In the genomic region with DNA sequence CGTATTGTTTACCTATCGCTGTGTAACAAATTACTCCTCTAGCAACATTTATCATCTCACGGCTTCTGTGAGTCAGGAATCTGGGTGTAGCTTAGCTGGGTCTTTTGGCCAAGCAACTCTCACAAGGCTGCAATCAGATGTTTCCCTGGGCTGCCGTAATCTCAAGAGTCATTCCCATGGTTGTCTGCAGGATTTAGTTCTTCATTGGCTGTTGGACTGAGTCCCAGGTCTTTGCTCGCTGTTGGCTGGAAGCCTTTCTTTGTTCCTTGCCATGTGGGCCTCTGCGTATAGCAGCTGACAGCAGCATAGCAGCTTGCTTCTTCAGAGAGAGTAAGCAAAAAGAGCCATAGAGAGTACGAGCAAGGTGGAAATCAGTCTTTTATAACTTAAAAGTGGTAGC, we compare ENCODE assay signal across 8 cellular contexts. TPM values are rescaled to one million over a fixed set of nuclear protein-coding genes. Genes with fewer than 3 reads are reported as not detected.
DNase-seq lines count a peak whose midpoint lies in the region; ATAC-seq and TF ChIP-seq lines count a peak whose summit lies in the region.

No MANE protein-coding gene starts in this region.

- peaks cover 22 to 65% (median 43%) of the 10 kb centered on the region in 5 donors for H3K36me3 Mint-ChIP-seq in naive thymus-derived CD4-positive, alpha-beta T cell

- peak overlapping the region; percentile 1; the same call in 1 of the 2 replicates for H3K27ac ChIP-seq in SK-N-MC
- H3K27ac ChIP-seq in naive thymus-derived CD4-positive, alpha-beta T cell (ENCODE audit: low read depth, low read length): no peak overlapping the region

- H3K4me1 Mint-ChIP-seq in naive thymus-derived CD4-positive, alpha-beta T cell: peaks cover 18 to 49% (median 31%) of the 10 kb centered on the region in 7 donors

- no peak for ATAC-seq in GM21515 (IDR thresholded peaks at IDR 0.05; ENCODE audit: unreplicated experiment)
- ATAC-seq in naive thymus-derived CD4-positive, alpha-beta T cell: no peak

- H3K27me3 ChIP-seq in naive thymus-derived CD4-positive, alpha-beta T cell (ENCODE audit: control insufficient read depth in 2 of 2, insufficient read depth in 2 of 2, low read length in 2 of 2): no peaks in the 10 kb centered on the region

- no peak overlapping the region for H3K9ac ChIP-seq in SK-N-MC (ENCODE audit: insufficient read length)

- H3K4me3 ChIP-seq in SK-N-MC: no peak overlapping the region
- no peak overlapping the region for H3K4me3 ChIP-seq in fibroblast of the aortic adventitia (ENCODE audit: low read depth, low read length)
- H3K4me3 ChIP-seq in naive thymus-derived CD4-positive, alpha-beta T cell (ENCODE audit: low read length): no peak overlapping the region

- CTCF ChIA-PET in naive thymus-derived CD4-positive, alpha-beta T cell (lab: Charles Lee): no interaction called here

- H3K9me3 ChIP-seq in SK-N-MC (ENCODE audit: low read depth, low read length): no peaks in the 10 kb centered on the region
- no peaks in the 10 kb centered on the region for H3K9me3 ChIP-seq in naive thymus-derived CD4-positive, alpha-beta T cell (ENCODE audit: control insufficient read depth in 2 of 3, low read length in 3 of 3)

- peaks cover 87% of the 10 kb centered on the region for H3K36me3 ChIP-seq in SK-N-MC (ENCODE audit: insufficient read depth, low read length)
- H3K36me3 ChIP-seq in naive thymus-derived CD4-positive, alpha-beta T cell (ENCODE audit: control insufficient read depth in 2 of 3, insufficient read depth in 3 of 3, low read length in 3 of 3): peaks cover 17 to 73% (median 25%) of the 10 kb centered on the region in 3 experiments

- H3K27me3 Mint-ChIP-seq in naive thymus-derived CD4-positive, alpha-beta T cell: no peaks in the 10 kb centered on the region

- no peak overlapping the region for H3K4me3 Mint-ChIP-seq in naive thymus-derived CD4-positive, alpha-beta T cell

- DNase-seq in AG09319 (ENCODE audit: extremely low read depth, low read depth) (peak; percentile 83), SK-N-MC (ENCODE audit: low read depth, low spot score) (no peak), fibroblast of the aortic adventitia (ENCODE audit: low read depth) (peak; percentile 99), nucleus accumbens (lab: John Stamatoyannopoulos, UW) (peak in 54 of 56 donors; percentile 1 to 83 (median 58)), NOMO-1 treated with DMSO at 0.1 percent for 48 hours (lab: John Stamatoyannopoulos, UW; ENCODE audit: unreplicated experiment) (no peak), NCI-H510A (lab: John Stamatoyannopoulos, UW) (no peak)
- no peak for DNase-seq in naive thymus-derived CD4-positive, alpha-beta T cell

- H3K27ac Mint-ChIP-seq in naive thymus-derived CD4-positive, alpha-beta T cell: peak overlapping the region in 1 of 9 donors; percentile 36

- POLR2A ChIA-PET in naive thymus-derived CD4-positive, alpha-beta T cell (lab: Charles Lee): interaction anchor here (0.6 to 1.0 kb wide), 2 partner anchors 18 to 131 kb away, joined by 3 read pairs; partner anchors contain the start of gene NOA1

- no peaks in the 10 kb centered on the region for H3K4me1 ChIP-seq in naive thymus-derived CD4-positive, alpha-beta T cell (ENCODE audit: control insufficient read depth in 2 of 2, insufficient read depth in 2 of 2, low read length in 2 of 2)

- TF ChIP-seq CTCF in AG09319 (IDR thresholded peaks at IDR 0.05; ENCODE audit: low read depth, low read length) (no peak), fibroblast of the aortic adventitia (IDR thresholded peaks at IDR 0.05; ENCODE audit: insufficient read depth, low read length) (no peak)

- H3K9me3 Mint-ChIP-seq in naive thymus-derived CD4-positive, alpha-beta T cell: no peaks in the 10 kb centered on the region

- intact Hi-C loops in naive thymus-derived CD4-positive, alpha-beta T cell (cut with micrococcal nuclease): loop anchor here in 1 of 2 donors (2.0 kb wide), 1 partner anchor 19 kb away; no protein-coding TSS in a partner anchor

RNA-seq across cellular contexts. Expression of gene POLR2B, which starts 16.8 kb away (rescaled TPM):
- total RNA-seq in fibroblast of the aortic adventitia (ENCODE audit: low replicate concordance): 94.2 and 97.0 TPM in 2 replicates
- 100 to 1,000 TPM in 3 of 5 experiments, 10 to 100 TPM in 2; 74.6 to 130 (median 118) TPM for total RNA-seq in naive thymus-derived CD4-positive, alpha-beta T cell
- 10 to 100 TPM; 50.7 to 71.2 TPM for polyA plus RNA-seq in naive thymus-derived CD4-positive, alpha-beta T cell

RNA-seq across cellular contexts. Expression of gene NOA1, which starts 18.1 kb away (rescaled TPM):
- total RNA-seq in fibroblast of the aortic adventitia (ENCODE audit: low replicate concordance): 15.0 and 21.2 TPM in 2 replicates
- 10 to 100 TPM; 13.6 to 23.0 (median 20.9) TPM for total RNA-seq in naive thymus-derived CD4-positive, alpha-beta T cell
- polyA plus RNA-seq in naive thymus-derived CD4-positive, alpha-beta T cell: 10 to 100 TPM; 21.9 to 30.0 TPM

Comparison
In these comparisons a context has a peak if more than half of its experiments do, and no peak if none do; other contexts are left out.
1. DNase-seq: peak in AG09319 (single experiment), fibroblast of the aortic adventitia (single experiment) and nucleus accumbens (54 of 56); none in SK-N-MC (single experiment), NOMO-1 treated with DMSO at 0.1 percent for 48 hours (single experiment), NCI-H510A (single experiment) and naive thymus-derived CD4-positive, alpha-beta T cell (0 of 9).